ENCODE assay signal across 1 cellular context in genomic region chr1:169466259-169467230, GRCh38.
TF ChIP-seq lines count a peak whose summit lies in the region.

No MANE protein-coding gene starts in this region.

TF ChIP-seq in K562, 482 proteins besides CTCF, POLR2A, EP300 and RAD21 (continued from another document):
- TF ChIP-seq AFF1 (IDR thresholded peaks at IDR 0.05; ENCODE audit: low read depth in 1 of 2, partially characterized antibody in 2 of 2) (no peak), NCOA6 (IDR thresholded peaks at IDR 0.05) (no peak), ELF2 (CRISPR knock-in tag; IDR thresholded peaks at IDR 0.05) (no peak), MIER1 (IDR thresholded peaks at IDR 0.05; ENCODE audit: low read depth) (no peak), CBX8 (IDR thresholded peaks at IDR 0.05; ENCODE audit: borderline replicate concordance, extremely low read depth, low read depth, low read length, poor library complexity, severe bottlenecking) (no peak), E4F1 (CRISPR knock-in tag; IDR thresholded peaks at IDR 0.05; ENCODE audit: borderline replicate concordance) (no peak), HNRNPH1 (optimal IDR thresholded peaks at IDR 0.05; ENCODE audit: low read depth, low read length) (no peak), ZBTB7A (IDR thresholded peaks at IDR 0.05; ENCODE audit: borderline replicate concordance, control insufficient read depth, low read depth, low read length) (no peak), MEIS2 (IDR thresholded peaks at IDR 0.05; ENCODE audit: partially characterized antibody) (peak; percentile 39), ZNF592 (IDR thresholded peaks at IDR 0.05) (no peak), RHOXF2B (CRISPR knock-in tag; conservative IDR thresholded peaks at IDR 0.05) (no peak), TFAM (CRISPR knock-in tag; conservative IDR thresholded peaks at IDR 0.05) (no peak), MAFK (IDR thresholded peaks at IDR 0.05; ENCODE audit: low read length) (no peak), NR2C1 (IDR thresholded peaks at IDR 0.05) (no peak), NR2C1 (tag; IDR thresholded peaks at IDR 0.05) (no peak), ZNF140 (CRISPR knock-in tag; IDR thresholded peaks at IDR 0.05) (no peak), PML (IDR thresholded peaks at IDR 0.05; ENCODE audit: low read length) (no peak), ESRRB (CRISPR knock-in tag; IDR thresholded peaks at IDR 0.05; ENCODE audit: borderline replicate concordance) (no peak), SMC3 (conservative IDR thresholded peaks at IDR 0.05; ENCODE audit: insufficient read depth, low read depth, low read length) (0 out of 2 replicates have a peak, but pooled peaks have one; percentile 24), KDM5B (IDR thresholded peaks at IDR 0.05; ENCODE audit: insufficient replicate concordance, low read depth, low read length) (no peak), PBX2 (CRISPR knock-in tag; IDR thresholded peaks at IDR 0.05; ENCODE audit: low read depth) (no peak), PBX2 (tag; conservative IDR thresholded peaks at IDR 0.05; ENCODE audit: low read depth) (peak; percentile 52)
- TF ChIP-seq, protein P1, sequence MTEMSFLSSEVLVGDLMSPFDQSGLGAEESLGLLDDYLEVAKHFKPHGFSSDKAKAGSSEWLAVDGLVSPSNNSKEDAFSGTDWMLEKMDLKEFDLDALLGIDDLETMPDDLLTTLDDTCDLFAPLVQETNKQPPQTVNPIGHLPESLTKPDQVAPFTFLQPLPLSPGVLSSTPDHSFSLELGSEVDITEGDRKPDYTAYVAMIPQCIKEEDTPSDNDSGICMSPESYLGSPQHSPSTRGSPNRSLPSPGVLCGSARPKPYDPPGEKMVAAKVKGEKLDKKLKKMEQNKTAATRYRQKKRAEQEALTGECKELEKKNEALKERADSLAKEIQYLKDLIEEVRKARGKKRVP (CRISPR knock-in tag; IDR thresholded peaks at IDR 0.05), result no peak
- TF ChIP-seq, protein P2, sequence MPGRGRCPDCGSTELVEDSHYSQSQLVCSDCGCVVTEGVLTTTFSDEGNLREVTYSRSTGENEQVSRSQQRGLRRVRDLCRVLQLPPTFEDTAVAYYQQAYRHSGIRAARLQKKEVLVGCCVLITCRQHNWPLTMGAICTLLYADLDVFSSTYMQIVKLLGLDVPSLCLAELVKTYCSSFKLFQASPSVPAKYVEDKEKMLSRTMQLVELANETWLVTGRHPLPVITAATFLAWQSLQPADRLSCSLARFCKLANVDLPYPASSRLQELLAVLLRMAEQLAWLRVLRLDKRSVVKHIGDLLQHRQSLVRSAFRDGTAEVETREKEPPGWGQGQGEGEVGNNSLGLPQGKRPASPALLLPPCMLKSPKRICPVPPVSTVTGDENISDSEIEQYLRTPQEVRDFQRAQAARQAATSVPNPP (IDR thresholded peaks at IDR 0.05; ENCODE audit: borderline replicate concordance, insufficient read depth, insufficient read length), result no peak
- TF ChIP-seq, protein P3, sequence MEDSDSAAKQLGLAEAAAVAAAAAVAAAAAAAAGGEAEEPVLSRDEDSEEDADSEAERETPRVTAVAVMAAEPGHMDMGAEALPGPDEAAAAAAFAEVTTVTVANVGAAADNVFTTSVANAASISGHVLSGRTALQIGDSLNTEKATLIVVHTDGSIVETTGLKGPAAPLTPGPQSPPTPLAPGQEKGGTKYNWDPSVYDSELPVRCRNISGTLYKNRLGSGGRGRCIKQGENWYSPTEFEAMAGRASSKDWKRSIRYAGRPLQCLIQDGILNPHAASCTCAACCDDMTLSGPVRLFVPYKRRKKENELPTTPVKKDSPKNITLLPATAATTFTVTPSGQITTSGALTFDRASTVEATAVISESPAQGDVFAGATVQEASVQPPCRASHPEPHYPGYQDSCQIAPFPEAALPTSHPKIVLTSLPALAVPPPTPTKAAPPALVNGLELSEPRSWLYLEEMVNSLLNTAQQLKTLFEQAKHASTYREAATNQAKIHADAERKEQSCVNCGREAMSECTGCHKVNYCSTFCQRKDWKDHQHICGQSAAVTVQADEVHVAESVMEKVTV (CRISPR knock-in tag; IDR thresholded peaks at IDR 0.05), result peak; percentile 23; the same call in 1 of the 2 replicates
- TF ChIP-seq, protein P4, sequence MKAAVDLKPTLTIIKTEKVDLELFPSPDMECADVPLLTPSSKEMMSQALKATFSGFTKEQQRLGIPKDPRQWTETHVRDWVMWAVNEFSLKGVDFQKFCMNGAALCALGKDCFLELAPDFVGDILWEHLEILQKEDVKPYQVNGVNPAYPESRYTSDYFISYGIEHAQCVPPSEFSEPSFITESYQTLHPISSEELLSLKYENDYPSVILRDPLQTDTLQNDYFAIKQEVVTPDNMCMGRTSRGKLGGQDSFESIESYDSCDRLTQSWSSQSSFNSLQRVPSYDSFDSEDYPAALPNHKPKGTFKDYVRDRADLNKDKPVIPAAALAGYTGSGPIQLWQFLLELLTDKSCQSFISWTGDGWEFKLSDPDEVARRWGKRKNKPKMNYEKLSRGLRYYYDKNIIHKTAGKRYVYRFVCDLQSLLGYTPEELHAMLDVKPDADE (conservative IDR thresholded peaks at IDR 0.05; ENCODE audit: control insufficient read depth, low read depth, low read length), result no peak
